In genomic region chr10:102418612-102419560, GRCh38 we compare ENCODE assay signal across 8 cellular contexts. TPM values are rescaled to one million over a fixed set of nuclear protein-coding genes. Genes with fewer than 3 reads are reported as not detected.
DNase-seq lines count a peak whose midpoint lies in the region; ATAC-seq lines count a peak whose summit lies in the region.

Gene PSD, minus strand, starts transcription at chr10:102418785. Its CDS starts 1,747 bp downstream, at chr10:102417038.

- no peak within 1 kb of the TSS for H3K27ac Mint-ChIP-seq in T-helper 2 cell treated with Interferon-gamma antibody and Interleukin-4, amounts not matched to agents 5 μg/mL and 100 μg/mL, for 36 hours
- peak within 1 kb of the TSS in 3 of 6 donors; percentile 41 to 80 (median 60) for H3K27ac Mint-ChIP-seq in naive B cell

- H3K27me3 Mint-ChIP-seq in T-helper 2 cell treated with Interferon-gamma antibody and Interleukin-4, amounts not matched to agents 5 μg/mL and 100 μg/mL, for 36 hours (ENCODE audit: low read depth): peaks cover 26% of the 10 kb centered on the region
- peaks cover 23 to 51% (median 44%) of the 10 kb centered on the region in 3 donors for H3K27me3 Mint-ChIP-seq in naive B cell

- no peaks in the 10 kb centered on the region for H3K9me3 Mint-ChIP-seq in T-helper 2 cell treated with Interferon-gamma antibody and Interleukin-4, amounts not matched to agents 5 μg/mL and 100 μg/mL, for 36 hours
- no peaks in the 10 kb centered on the region for H3K9me3 Mint-ChIP-seq in naive B cell

- H3K4me3 Mint-ChIP-seq in T-helper 2 cell treated with Interferon-gamma antibody and Interleukin-4, amounts not matched to agents 5 μg/mL and 100 μg/mL, for 36 hours: peak within 1 kb of the TSS; percentile 99
- peak within 1 kb of the TSS; percentile 86 to 100 (median 98) for H3K4me3 Mint-ChIP-seq in naive B cell

- no peak for ATAC-seq in naive B cell (ENCODE audit: low read depth in 2 of 2)

- no peak for DNase-seq in T-helper 2 cell treated with Interferon-gamma antibody and Interleukin-4, amounts not matched to agents 5 μg/mL and 100 μg/mL, for 36 hours (ENCODE audit: low spot score)
- no peak for DNase-seq in T-helper 2 cell
- peak; percentile 33 for DNase-seq in NCI-H524 treated with DMSO at 0.1 percent for 48 hours (lab: John Stamatoyannopoulos, UW)
- DNase-seq in cerebellum (ENCODE audit: low spot score): peak; percentile 64
- DNase-seq in naive B cell: no peak
- DNase-seq in cortex of kidney (lab: John Stamatoyannopoulos, UW): no peak
- DNase-seq in AG08396 (ENCODE audit: low spot score): no peak
- no peak for DNase-seq in activated CD4-positive, alpha-beta T cell treated with anti-CD3 and anti-CD28 coated beads for 1 hour

- H3K4me1 Mint-ChIP-seq in T-helper 2 cell treated with Interferon-gamma antibody and Interleukin-4, amounts not matched to agents 5 μg/mL and 100 μg/mL, for 36 hours (ENCODE audit: low read depth): peaks cover 16% of the 10 kb centered on the region
- peaks cover 24 to 43% (median 41%) of the 10 kb centered on the region in 3 donors for H3K4me1 Mint-ChIP-seq in naive B cell

- H3K36me3 Mint-ChIP-seq in T-helper 2 cell treated with Interferon-gamma antibody and Interleukin-4, amounts not matched to agents 5 μg/mL and 100 μg/mL, for 36 hours (ENCODE audit: low read depth): peaks cover 5% of the 10 kb centered on the region
- peaks cover 0 to 7% of the 10 kb centered on the region in 2 donors for H3K36me3 Mint-ChIP-seq in naive B cell

RNA-seq across cellular contexts. Expression of gene PSD, which starts in this region (rescaled TPM):
- 38.8 TPM for total RNA-seq in cerebellum
- polyA plus RNA-seq in naive B cell (ENCODE audit: low read depth in 6 of 6): 1 to 10 TPM in 4 of 6 donors, under 1 TPM in 2; 0.66 to 2.3 (median 1.5) TPM

Comparison
In these comparisons a context has a peak if more than half of its experiments do, and no peak if none do; other contexts are left out.
1. DNase-seq: peak in NCI-H524 treated with DMSO at 0.1 percent for 48 hours (single experiment) and cerebellum (single experiment); none in T-helper 2 cell treated with Interferon-gamma antibody and Interleukin-4, amounts not matched to agents 5 μg/mL and 100 μg/mL, for 36 hours (single experiment), T-helper 2 cell (0 of 5), naive B cell (single experiment), cortex of kidney (single experiment), AG08396 (single experiment) and activated CD4-positive, alpha-beta T cell treated with anti-CD3 and anti-CD28 coated beads for 1 hour (single experiment).